1 cellular context compared by ENCODE assay signal in the genomic region with DNA sequence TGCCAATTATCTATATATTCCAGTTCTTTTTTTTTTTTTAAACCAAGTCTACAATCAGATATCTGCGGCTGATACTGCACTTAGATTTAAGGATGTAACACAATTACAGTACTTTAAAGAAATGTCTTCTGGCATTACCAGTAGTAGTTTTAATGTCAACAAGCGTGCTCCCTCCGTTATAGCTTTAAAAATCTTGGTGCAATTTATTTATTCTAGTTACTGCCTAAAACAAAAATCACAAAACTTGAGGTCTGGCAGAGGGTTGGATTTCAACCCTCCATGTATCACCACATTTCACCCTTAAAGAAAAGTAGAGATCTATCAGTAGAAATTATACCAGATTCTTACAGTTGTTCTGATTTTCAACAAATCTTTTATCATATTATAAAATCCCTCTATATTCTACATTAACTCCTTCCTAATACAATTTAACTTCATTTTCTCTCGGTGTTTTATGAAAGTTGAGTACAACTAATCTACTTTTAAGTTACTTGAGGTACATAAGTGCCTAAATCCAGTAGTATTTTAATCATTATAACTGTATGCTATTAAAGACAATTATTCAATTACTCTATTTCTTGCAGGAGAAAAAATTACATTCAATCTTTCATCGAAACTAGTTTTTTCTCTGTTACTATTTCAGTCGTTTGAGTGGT.
TF ChIP-seq lines count a peak whose summit lies in the region.

No MANE protein-coding gene starts in this region.

TF ChIP-seq in GM23338, 12 proteins besides CTCF, POLR2A, EP300 and RAD21 (continued from another document):
- TF ChIP-seq, protein P1, sequence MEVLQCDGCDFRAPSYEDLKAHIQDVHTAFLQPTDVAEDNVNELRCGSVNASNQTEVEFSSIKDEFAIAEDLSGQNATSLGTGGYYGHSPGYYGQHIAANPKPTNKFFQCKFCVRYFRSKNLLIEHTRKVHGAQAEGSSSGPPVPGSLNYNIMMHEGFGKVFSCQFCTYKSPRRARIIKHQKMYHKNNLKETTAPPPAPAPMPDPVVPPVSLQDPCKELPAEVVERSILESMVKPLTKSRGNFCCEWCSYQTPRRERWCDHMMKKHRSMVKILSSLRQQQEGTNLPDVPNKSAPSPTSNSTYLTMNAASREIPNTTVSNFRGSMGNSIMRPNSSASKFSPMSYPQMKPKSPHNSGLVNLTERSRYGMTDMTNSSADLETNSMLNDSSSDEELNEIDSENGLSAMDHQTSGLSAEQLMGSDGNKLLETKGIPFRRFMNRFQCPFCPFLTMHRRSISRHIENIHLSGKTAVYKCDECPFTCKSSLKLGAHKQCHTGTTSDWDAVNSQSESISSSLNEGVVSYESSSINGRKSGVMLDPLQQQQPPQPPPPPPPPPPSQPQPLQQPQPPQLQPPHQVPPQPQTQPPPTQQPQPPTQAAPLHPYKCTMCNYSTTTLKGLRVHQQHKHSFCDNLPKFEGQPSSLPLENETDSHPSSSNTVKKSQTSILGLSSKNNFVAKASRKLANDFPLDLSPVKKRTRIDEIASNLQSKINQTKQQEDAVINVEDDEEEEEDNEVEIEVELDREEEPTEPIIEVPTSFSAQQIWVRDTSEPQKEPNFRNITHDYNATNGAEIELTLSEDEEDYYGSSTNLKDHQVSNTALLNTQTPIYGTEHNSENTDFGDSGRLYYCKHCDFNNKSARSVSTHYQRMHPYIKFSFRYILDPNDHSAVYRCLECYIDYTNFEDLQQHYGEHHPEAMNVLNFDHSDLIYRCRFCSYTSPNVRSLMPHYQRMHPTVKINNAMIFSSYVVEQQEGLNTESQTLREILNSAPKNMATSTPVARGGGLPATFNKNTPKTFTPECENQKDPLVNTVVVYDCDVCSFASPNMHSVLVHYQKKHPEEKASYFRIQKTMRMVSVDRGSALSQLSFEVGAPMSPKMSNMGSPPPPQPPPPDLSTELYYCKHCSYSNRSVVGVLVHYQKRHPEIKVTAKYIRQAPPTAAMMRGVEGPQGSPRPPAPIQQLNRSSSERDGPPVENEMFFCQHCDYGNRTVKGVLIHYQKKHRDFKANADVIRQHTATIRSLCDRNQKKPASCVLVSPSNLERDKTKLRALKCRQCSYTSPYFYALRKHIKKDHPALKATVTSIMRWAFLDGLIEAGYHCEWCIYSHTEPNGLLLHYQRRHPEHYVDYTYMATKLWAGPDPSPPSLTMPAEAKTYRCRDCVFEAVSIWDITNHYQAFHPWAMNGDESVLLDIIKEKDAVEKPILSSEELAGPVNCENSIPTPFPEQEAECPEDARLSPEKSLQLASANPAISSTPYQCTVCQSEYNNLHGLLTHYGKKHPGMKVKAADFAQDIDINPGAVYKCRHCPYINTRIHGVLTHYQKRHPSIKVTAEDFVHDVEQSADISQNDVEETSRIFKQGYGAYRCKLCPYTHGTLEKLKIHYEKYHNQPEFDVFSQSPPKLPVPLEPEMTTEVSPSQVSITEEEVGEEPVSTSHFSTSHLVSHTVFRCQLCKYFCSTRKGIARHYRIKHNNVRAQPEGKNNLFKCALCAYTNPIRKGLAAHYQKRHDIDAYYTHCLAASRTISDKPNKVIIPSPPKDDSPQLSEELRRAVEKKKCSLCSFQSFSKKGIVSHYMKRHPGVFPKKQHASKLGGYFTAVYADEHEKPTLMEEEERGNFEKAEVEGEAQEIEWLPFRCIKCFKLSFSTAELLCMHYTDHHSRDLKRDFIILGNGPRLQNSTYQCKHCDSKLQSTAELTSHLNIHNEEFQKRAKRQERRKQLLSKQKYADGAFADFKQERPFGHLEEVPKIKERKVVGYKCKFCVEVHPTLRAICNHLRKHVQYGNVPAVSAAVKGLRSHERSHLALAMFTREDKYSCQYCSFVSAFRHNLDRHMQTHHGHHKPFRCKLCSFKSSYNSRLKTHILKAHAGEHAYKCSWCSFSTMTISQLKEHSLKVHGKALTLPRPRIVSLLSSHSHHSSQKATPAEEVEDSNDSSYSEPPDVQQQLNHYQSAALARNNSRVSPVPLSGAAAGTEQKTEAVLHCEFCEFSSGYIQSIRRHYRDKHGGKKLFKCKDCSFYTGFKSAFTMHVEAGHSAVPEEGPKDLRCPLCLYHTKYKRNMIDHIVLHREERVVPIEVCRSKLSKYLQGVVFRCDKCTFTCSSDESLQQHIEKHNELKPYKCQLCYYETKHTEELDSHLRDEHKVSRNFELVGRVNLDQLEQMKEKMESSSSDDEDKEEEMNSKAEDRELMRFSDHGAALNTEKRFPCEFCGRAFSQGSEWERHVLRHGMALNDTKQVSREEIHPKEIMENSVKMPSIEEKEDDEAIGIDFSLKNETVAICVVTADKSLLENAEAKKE (CRISPR knock-in tag; IDR thresholded peaks at IDR 0.05): no peak
- TF ChIP-seq REST (IDR thresholded peaks at IDR 0.05; ENCODE audit: unreplicated experiment): no peak
- TF ChIP-seq ZNF114 (CRISPR knock-in tag; IDR thresholded peaks at IDR 0.05): no peak
- TF ChIP-seq ETS1 (IDR thresholded peaks at IDR 0.05): no peak
- TF ChIP-seq NANOG (IDR thresholded peaks at IDR 0.05; ENCODE audit: borderline replicate concordance): no peak
